Comparison of ENCODE assay signal across 15 cellular contexts in genomic region chr19:38064661-38065425, GRCh38.
A peak's percentile ranks its signal among the peaks of the same experiment; 100 is the strongest.
DNase-seq lines count a peak whose midpoint lies in the region; ATAC-seq, FAIRE-seq and TF ChIP-seq lines count a peak whose summit lies in the region.
"Had no signal": no experiment of that assay in that cellular context is flagged by ENCODE, and none has a peak within 500 bp of the region (broad histone marks: within the 10 kb centered on the region; RNA-seq: fewer than 3 reads in every experiment).

No MANE protein-coding gene starts in this region.

- H3K9me3 ChIP-seq in HEK293 (ENCODE audit: control insufficient read depth, insufficient read depth, low read depth, low read length) (no peaks in the 10 kb centered on the region), mesenchymal stem cell (ENCODE audit: control insufficient read depth, low read length) (no peaks in the 10 kb centered on the region), pancreas (no peaks in the 10 kb centered on the region)
- H3K9me3 ChIP-seq: BLaER1 had no signal

- CTCF ChIA-PET in HEK293 (lab: Yijun Ruan, JAX) = interaction anchor here (0.6 to 1.5 kb wide), 3 partner anchors 30 to 162 kb away, joined by 3 to 7 read pairs (median 3); no protein-coding TSS in a partner anchor

- DNase-seq in NCI-H69 (lab: John Stamatoyannopoulos, UW) (peak; percentile 16), mesenchymal stem cell (no peak), osteocyte (ENCODE audit: extremely low spot score, unreplicated experiment) (no peak), brain microvascular endothelial cell (no peak), pancreas (no peak)
- DNase-seq: CD8-positive, alpha-beta memory T cell; DMS53; HCEC 1CT had no signal

- H3K79me1 ChIP-seq in mesenchymal stem cell (replicated peaks; ENCODE audit: low read length, poor library complexity, severe bottlenecking) = peaks cover 24% of the 10 kb centered on the region

- 98% methylated on average over 3 of the region's 7 CpGs for WGBS in mesenchymal stem cell
- WGBS in pancreas, 2 donors = 90% methylated on average over 7 of the region's 7 CpGs

- in situ Hi-C loops in brain microvascular endothelial cell (cut with HindIII; ENCODE audit: low pct_ligation_motif_present, low sequenced_read_pairs) = no loop called here

- H3K4me1 Mint-ChIP-seq in osteocyte (ENCODE audit: unreplicated experiment) = peaks cover 22% of the 10 kb centered on the region

- no peak overlapping the region for H4K91ac ChIP-seq in mesenchymal stem cell (ENCODE audit: low read length)

- H2BK120ac ChIP-seq in mesenchymal stem cell (ENCODE audit: low read depth, low read length) = no peak overlapping the region

- no peak overlapping the region for H3K23ac ChIP-seq in mesenchymal stem cell (ENCODE audit: low read length in 2 of 2)

- no peak overlapping the region for H3K27ac ChIP-seq in HEK293 (ENCODE audit: extremely low read depth, low read depth, low read length)
- H3K27ac ChIP-seq in VCaP = peak overlapping the region; percentile 100
- H3K27ac ChIP-seq in mesenchymal stem cell (ENCODE audit: low read length, poor library complexity, severe bottlenecking) = peak overlapping the region; percentile 12
- no peak overlapping the region for H3K27ac ChIP-seq in brain microvascular endothelial cell
- H3K27ac ChIP-seq in pancreas = no peak overlapping the region
- H3K27ac ChIP-seq: BLaER1, KMS-11 had no signal

- H2BK5ac ChIP-seq in mesenchymal stem cell (ENCODE audit: low read depth, low read length, poor library complexity, severe bottlenecking) = no peak overlapping the region

- no peak overlapping the region for H3K18ac ChIP-seq in mesenchymal stem cell (ENCODE audit: low read depth in 1 of 2, low read length in 2 of 2)

- no peak for FAIRE-seq in pancreas (lab: Jason Lieb, UNC)
- FAIRE-seq: H1 had no signal

- no peak overlapping the region for H2BK12ac ChIP-seq in mesenchymal stem cell (ENCODE audit: low read length in 2 of 2)

- no peak overlapping the region for H3K4ac ChIP-seq in mesenchymal stem cell (ENCODE audit: low read depth in 1 of 2, low read length in 2 of 2)

- H3K4me3 ChIP-seq in HEK293 (ENCODE audit: low read depth, low read length) (no peak overlapping the region), mesenchymal stem cell (ENCODE audit: insufficient read depth in 1 of 2, low read depth in 1 of 2, low read length in 2 of 2) (no peak overlapping the region), brain microvascular endothelial cell (ENCODE audit: low read depth, low read length) (no peak overlapping the region), pancreas (no peak overlapping the region)
- H3K4me3 ChIP-seq: BLaER1 had no signal

- H3K27me3 Mint-ChIP-seq in osteocyte (ENCODE audit: unreplicated experiment) = no peaks in the 10 kb centered on the region
- H3K27me3 Mint-ChIP-seq: CD8-positive, alpha-beta memory T cell; IgD-negative memory B cell had no signal

- TF ChIP-seq CTCF in HEK293 (tag by site-specific recombination; IDR thresholded peaks at IDR 0.05) (no peak), VCaP (conservative IDR thresholded peaks at IDR 0.05) (no peak), osteocyte (IDR thresholded peaks at IDR 0.05) (no peak), brain microvascular endothelial cell (IDR thresholded peaks at IDR 0.05; ENCODE audit: low read depth, low read length, missing control alignments) (no peak), pancreas (IDR thresholded peaks at IDR 0.05) (no peak)

- no peak overlapping the region for H2BK15ac ChIP-seq in mesenchymal stem cell (ENCODE audit: low read depth, poor library complexity, severe bottlenecking)

- ATAC-seq in pancreas = no peak
- ATAC-seq in GM21529 (IDR thresholded peaks at IDR 0.05; ENCODE audit: unreplicated experiment) = no peak

- H3K4me1 ChIP-seq in HEK293 (ENCODE audit: control insufficient read depth, insufficient read depth, low read length) = no peaks in the 10 kb centered on the region; the same call in none of the 2 replicates
- H3K4me1 ChIP-seq in mesenchymal stem cell (ENCODE audit: control insufficient read depth, insufficient read depth, low read depth, low read length) = peaks cover 37% of the 10 kb centered on the region
- peaks cover 0 to 12% (median 0%) of the 10 kb centered on the region in 3 donors for H3K4me1 ChIP-seq in pancreas

- intact Hi-C loops in pancreas (cut with DNase I) = no loop called here

- H3K36me3 Mint-ChIP-seq in osteocyte (ENCODE audit: unreplicated experiment) = no peaks in the 10 kb centered on the region
- H3K36me3 Mint-ChIP-seq: IgD-negative memory B cell had no signal

- no peak overlapping the region for H3K14ac ChIP-seq in mesenchymal stem cell (ENCODE audit: low read length in 2 of 2)

- H4K8ac ChIP-seq in mesenchymal stem cell (ENCODE audit: low read length) = no peak overlapping the region

- peak overlapping the region; percentile 71 for H2AK5ac ChIP-seq in mesenchymal stem cell (ENCODE audit: low read length, severe bottlenecking)

- H3K36me3 ChIP-seq in HEK293 (ENCODE audit: control insufficient read depth in 2 of 2, insufficient read depth in 1 of 2, low read length in 2 of 2) = peaks cover 0 to 6% of the 10 kb centered on the region in 2 experiments; a peak in 1 of 3 replicates
- H3K36me3 ChIP-seq in mesenchymal stem cell (ENCODE audit: control insufficient read depth in 1 of 2, insufficient read depth in 2 of 2, low read depth in 1 of 2, low read length in 2 of 2) = peaks cover 0 to 11% of the 10 kb centered on the region in 2 experiments
- H3K36me3 ChIP-seq in brain microvascular endothelial cell (replicated peaks) = no peaks in the 10 kb centered on the region
- no peaks in the 10 kb centered on the region for H3K36me3 ChIP-seq in pancreas
- H3K36me3 ChIP-seq: BLaER1 had no signal

- H3K4me3 Mint-ChIP-seq in osteocyte (ENCODE audit: unreplicated experiment) = no peak overlapping the region
- H3K4me3 Mint-ChIP-seq: CD8-positive, alpha-beta memory T cell; IgD-negative memory B cell had no signal

- POLR2A ChIA-PET in HEK293 (lab: Yijun Ruan, JAX) = no interaction called here

- H3K27me3 ChIP-seq in mesenchymal stem cell (ENCODE audit: control insufficient read depth in 1 of 2, insufficient read depth in 1 of 2, low read length in 2 of 2) (no peaks in the 10 kb centered on the region), brain microvascular endothelial cell (replicated peaks) (no peaks in the 10 kb centered on the region), pancreas (no peaks in the 10 kb centered on the region)
- H3K27me3 ChIP-seq: BLaER1 had no signal

- H3K9ac ChIP-seq in mesenchymal stem cell (ENCODE audit: low read length) = no peak overlapping the region
- H3K9ac ChIP-seq: BLaER1, KMS-11 had no signal

- H3K4me2 ChIP-seq in mesenchymal stem cell (ENCODE audit: low read length, poor library complexity, severe bottlenecking) = no peak overlapping the region
- H3K4me2 ChIP-seq: BLaER1, KMS-11 had no signal

- no peaks in the 10 kb centered on the region for H3K9me3 Mint-ChIP-seq in osteocyte (ENCODE audit: unreplicated experiment)
- H3K9me3 Mint-ChIP-seq: CD8-positive, alpha-beta memory T cell; IgD-negative memory B cell had no signal

- H2AFZ ChIP-seq in mesenchymal stem cell (ENCODE audit: low read depth, low read length) = no peak overlapping the region

- no peak overlapping the region for H3K27ac Mint-ChIP-seq in osteocyte (ENCODE audit: unreplicated experiment)
- H3K27ac Mint-ChIP-seq: CD8-positive, alpha-beta memory T cell had no signal

TF ChIP-seq in HEK293, 187 proteins besides CTCF, POLR2A, EP300 and RAD21:
- no peak for TF ChIP-seq ZFP3 (tag by site-specific recombination; IDR thresholded peaks at IDR 0.05; ENCODE audit: low read depth)
- TF ChIP-seq PRDM1 (tag by site-specific recombination; IDR thresholded peaks at IDR 0.05) = peak; percentile 18; the same call in 1 of the 2 replicates
- TF ChIP-seq ZNF121 (tag by site-specific recombination; IDR thresholded peaks at IDR 0.05) = peak; percentile 56; the same call in 1 of the 2 replicates
TF ChIP-seq in HEK293: peak in this region for 2.

Comparison
In these comparisons a context has a peak if more than half of its experiments do, and no peak if none do; other contexts are left out.
1. H3K27ac ChIP-seq: peak in VCaP (single experiment) and mesenchymal stem cell (single experiment); none in HEK293 (single experiment), brain microvascular endothelial cell (single experiment) and pancreas (0 of 4).